ENCODE assay signal across 21 cellular contexts in the genomic region with DNA sequence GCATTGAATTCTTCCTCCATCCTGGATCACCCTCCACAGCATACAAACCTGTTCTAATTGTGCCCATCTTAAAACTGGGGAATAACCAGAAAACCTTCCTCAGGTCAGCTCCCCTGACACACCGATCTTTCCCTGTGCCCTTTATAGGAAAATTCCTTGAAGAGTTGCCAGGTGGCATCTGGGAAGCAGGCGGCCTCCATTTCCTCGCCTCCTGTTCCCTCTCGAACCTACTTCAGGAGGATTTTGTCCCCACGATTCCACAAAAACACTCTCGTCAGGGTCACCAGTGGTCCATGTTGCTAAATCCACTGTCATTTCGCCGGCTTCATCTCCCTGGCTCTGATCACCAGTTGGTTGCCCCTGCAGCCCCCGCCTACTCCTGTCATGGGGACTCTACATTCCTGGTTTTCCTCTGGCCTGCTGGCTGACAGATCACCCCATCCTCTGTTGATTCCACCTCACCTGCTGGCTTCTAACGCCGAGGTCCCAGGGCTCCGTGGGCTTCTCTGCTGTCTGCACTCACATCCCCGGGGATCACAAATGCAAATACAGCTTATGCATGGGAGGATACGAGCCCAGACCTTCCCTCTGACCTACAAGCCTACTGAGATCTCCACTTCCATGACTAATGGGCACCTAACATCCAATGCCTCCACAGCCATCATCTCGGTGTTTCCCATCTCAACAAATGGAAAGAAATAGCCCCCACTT.
DNase-seq lines count a peak whose midpoint lies in the region; ATAC-seq lines count a peak whose summit lies in the region.
"Had no signal": no experiment of that assay in that cellular context is flagged by ENCODE, and none has a peak within 500 bp of the region (broad histone marks: within the 10 kb centered on the region; RNA-seq: fewer than 3 reads in every experiment).

No MANE protein-coding gene starts in this region.

- 84% methylated on average over 15 of the region's 15 CpGs for WGBS in mesenchymal stem cell

- no peak overlapping the region for H3K4me2 ChIP-seq in mesenchymal stem cell (ENCODE audit: low read length, poor library complexity, severe bottlenecking)
- H3K4me2 ChIP-seq: PC-9 had no signal

- H3K14ac ChIP-seq in mesenchymal stem cell (ENCODE audit: low read length in 2 of 2): no peak overlapping the region

- no peak overlapping the region for H3K4me3 ChIP-seq in mesenchymal stem cell (ENCODE audit: insufficient read depth in 1 of 2, low read depth in 1 of 2, low read length in 2 of 2)
- H3K4me3 ChIP-seq: GM12878, PC-9 had no signal

- no peaks in the 10 kb centered on the region for H3K79me1 ChIP-seq in mesenchymal stem cell (replicated peaks; ENCODE audit: low read length, poor library complexity, severe bottlenecking)

- no peak overlapping the region for H2BK120ac ChIP-seq in mesenchymal stem cell (ENCODE audit: low read depth, low read length)

- DNase-seq in NCI-H526 (lab: John Stamatoyannopoulos, UW) (peak; percentile 36 to 71), NCI-H526 treated with DMSO at 0.1 percent for 48 hours (lab: John Stamatoyannopoulos, UW) (no peak), NCI-H69 (lab: John Stamatoyannopoulos, UW) (peak; percentile 45), mesenchymal stem cell (no peak), midbrain (lab: John Stamatoyannopoulos, UW) (no peak), activated gamma-delta T cell treated with Interleukin-2 at 50 U/mL for 16 hours (no peak)
- DNase-seq in stimulated activated CD4-positive, alpha-beta T cell treated with anti-CD3 and anti-CD28 coated beads, Interleukin-15, amount 100 ng/mL, for 24 hours: no peak
- DNase-seq: 8988T, H7, HFFc6, KBM-7, NCI-H1092, NCI-H1436 treated with DMSO at 0.1 percent for 48 hours, NCI-H1930, NCI-H345, NCI-H748 treated with DMSO at 0.1 percent for 48 hours, PC-9, RPMI8226, SHP77 had no signal

- H4K91ac ChIP-seq in mesenchymal stem cell (ENCODE audit: low read length): no peak overlapping the region

- H3K36me3 ChIP-seq in mesenchymal stem cell (ENCODE audit: control insufficient read depth in 1 of 2, insufficient read depth in 2 of 2, low read depth in 1 of 2, low read length in 2 of 2): no peaks in the 10 kb centered on the region

- no peaks in the 10 kb centered on the region for H3K9me3 ChIP-seq in mesenchymal stem cell (ENCODE audit: control insufficient read depth, low read length)

- peak overlapping the region; percentile 20 for H4K8ac ChIP-seq in mesenchymal stem cell (ENCODE audit: low read length)

- H2BK5ac ChIP-seq in mesenchymal stem cell (ENCODE audit: low read depth, low read length, poor library complexity, severe bottlenecking): no peak overlapping the region

- no peak overlapping the region for H2BK12ac ChIP-seq in mesenchymal stem cell (ENCODE audit: low read length in 2 of 2)

- H2AK5ac ChIP-seq in mesenchymal stem cell (ENCODE audit: low read length, severe bottlenecking): no peak overlapping the region

- no peaks in the 10 kb centered on the region for H3K4me1 ChIP-seq in mesenchymal stem cell (ENCODE audit: control insufficient read depth, insufficient read depth, low read depth, low read length)

- peaks cover 0 to 19% of the 10 kb centered on the region in 2 experiments for H3K27me3 ChIP-seq in mesenchymal stem cell (ENCODE audit: control insufficient read depth in 1 of 2, insufficient read depth in 1 of 2, low read length in 2 of 2)

- no peak overlapping the region for H2BK15ac ChIP-seq in mesenchymal stem cell (ENCODE audit: low read depth, poor library complexity, severe bottlenecking)

- no peak overlapping the region for H3K23ac ChIP-seq in mesenchymal stem cell (ENCODE audit: low read length in 2 of 2)

- no peak overlapping the region for H2AFZ ChIP-seq in mesenchymal stem cell (ENCODE audit: low read depth, low read length)
- H2AFZ ChIP-seq: PC-9 had no signal

- no peak overlapping the region for H3K18ac ChIP-seq in mesenchymal stem cell (ENCODE audit: low read depth in 1 of 2, low read length in 2 of 2)

- no peak overlapping the region for H3K4ac ChIP-seq in mesenchymal stem cell (ENCODE audit: low read depth in 1 of 2, low read length in 2 of 2)

- no peak overlapping the region for H3K9ac ChIP-seq in mesenchymal stem cell (ENCODE audit: low read length)

- no peak overlapping the region for H3K27ac ChIP-seq in mesenchymal stem cell (ENCODE audit: low read length, poor library complexity, severe bottlenecking)
- H3K27ac ChIP-seq: PC-9 had no signal

- ATAC-seq in GM18517 (IDR thresholded peaks at IDR 0.05; ENCODE audit: unreplicated experiment): no peak
- ATAC-seq: GM12878 had no signal

Comparison
In these comparisons a context has a peak if more than half of its experiments do, and no peak if none do; other contexts are left out.
1. DNase-seq: peak in NCI-H526 (2 of 2) and NCI-H69 (single experiment); none in NCI-H526 treated with DMSO at 0.1 percent for 48 hours (single experiment), mesenchymal stem cell (single experiment), stimulated activated CD4-positive, alpha-beta T cell treated with anti-CD3 and anti-CD28 coated beads, Interleukin-15, amount 100 ng/mL, for 24 hours (single experiment), midbrain (single experiment) and activated gamma-delta T cell treated with Interleukin-2 at 50 U/mL for 16 hours (single experiment).